1 cellular context compared by ENCODE assay signal in the genomic region with DNA sequence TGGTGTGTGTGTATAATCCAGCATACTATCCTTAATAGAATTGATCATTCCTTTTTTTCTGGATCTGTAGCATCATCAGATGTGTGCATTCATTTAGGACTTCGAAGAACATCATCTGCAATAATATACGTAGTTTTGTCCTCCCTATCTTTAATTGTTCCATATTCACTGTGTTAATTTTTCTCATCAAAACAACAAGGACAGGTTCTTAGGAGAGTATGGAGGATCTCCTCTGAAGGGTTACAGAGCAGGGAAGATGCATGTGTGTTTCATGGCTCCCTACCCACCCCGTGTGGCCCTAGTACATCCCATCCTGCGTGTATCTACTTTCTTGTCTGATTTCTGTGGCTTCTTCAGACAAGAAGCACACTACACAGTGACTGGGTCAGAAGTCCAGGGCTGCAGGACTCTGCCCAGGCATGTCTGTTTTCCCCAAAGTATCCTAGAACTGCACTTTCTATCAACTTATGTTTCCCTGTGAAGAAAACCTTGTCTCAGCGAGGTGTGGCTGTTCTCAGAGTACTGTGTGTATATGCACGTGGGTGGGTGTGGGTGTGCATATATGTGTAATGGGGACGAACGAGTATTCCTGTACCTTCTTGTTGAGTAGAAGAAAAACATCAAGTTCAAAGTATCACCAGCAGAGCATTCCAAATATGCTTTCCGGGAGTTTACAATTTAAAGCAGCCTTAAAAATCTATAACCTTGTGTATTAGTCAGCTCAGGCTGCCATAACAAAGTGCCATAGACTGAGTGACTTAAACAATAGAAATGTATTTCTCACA.
TF ChIP-seq lines count a peak whose summit lies in the region.

No MANE protein-coding gene starts in this region.

TF ChIP-seq in HepG2, 621 proteins besides CTCF, POLR2A, EP300 and RAD21 (continued from another document and continues in another):
- TF ChIP-seq, protein P1, sequence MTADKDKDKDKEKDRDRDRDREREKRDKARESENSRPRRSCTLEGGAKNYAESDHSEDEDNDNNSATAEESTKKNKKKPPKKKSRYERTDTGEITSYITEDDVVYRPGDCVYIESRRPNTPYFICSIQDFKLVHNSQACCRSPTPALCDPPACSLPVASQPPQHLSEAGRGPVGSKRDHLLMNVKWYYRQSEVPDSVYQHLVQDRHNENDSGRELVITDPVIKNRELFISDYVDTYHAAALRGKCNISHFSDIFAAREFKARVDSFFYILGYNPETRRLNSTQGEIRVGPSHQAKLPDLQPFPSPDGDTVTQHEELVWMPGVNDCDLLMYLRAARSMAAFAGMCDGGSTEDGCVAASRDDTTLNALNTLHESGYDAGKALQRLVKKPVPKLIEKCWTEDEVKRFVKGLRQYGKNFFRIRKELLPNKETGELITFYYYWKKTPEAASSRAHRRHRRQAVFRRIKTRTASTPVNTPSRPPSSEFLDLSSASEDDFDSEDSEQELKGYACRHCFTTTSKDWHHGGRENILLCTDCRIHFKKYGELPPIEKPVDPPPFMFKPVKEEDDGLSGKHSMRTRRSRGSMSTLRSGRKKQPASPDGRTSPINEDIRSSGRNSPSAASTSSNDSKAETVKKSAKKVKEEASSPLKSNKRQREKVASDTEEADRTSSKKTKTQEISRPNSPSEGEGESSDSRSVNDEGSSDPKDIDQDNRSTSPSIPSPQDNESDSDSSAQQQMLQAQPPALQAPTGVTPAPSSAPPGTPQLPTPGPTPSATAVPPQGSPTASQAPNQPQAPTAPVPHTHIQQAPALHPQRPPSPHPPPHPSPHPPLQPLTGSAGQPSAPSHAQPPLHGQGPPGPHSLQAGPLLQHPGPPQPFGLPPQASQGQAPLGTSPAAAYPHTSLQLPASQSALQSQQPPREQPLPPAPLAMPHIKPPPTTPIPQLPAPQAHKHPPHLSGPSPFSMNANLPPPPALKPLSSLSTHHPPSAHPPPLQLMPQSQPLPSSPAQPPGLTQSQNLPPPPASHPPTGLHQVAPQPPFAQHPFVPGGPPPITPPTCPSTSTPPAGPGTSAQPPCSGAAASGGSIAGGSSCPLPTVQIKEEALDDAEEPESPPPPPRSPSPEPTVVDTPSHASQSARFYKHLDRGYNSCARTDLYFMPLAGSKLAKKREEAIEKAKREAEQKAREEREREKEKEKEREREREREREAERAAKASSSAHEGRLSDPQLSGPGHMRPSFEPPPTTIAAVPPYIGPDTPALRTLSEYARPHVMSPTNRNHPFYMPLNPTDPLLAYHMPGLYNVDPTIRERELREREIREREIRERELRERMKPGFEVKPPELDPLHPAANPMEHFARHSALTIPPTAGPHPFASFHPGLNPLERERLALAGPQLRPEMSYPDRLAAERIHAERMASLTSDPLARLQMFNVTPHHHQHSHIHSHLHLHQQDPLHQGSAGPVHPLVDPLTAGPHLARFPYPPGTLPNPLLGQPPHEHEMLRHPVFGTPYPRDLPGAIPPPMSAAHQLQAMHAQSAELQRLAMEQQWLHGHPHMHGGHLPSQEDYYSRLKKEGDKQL (CRISPR knock-in tag; IDR thresholded peaks at IDR 0.05; ENCODE audit: low read depth), result no peak
- peak; percentile 34; the same call in 1 of the 2 replicates for TF ChIP-seq MED1 (CRISPR knock-in tag; IDR thresholded peaks at IDR 0.05)
- TF ChIP-seq, protein P2, sequence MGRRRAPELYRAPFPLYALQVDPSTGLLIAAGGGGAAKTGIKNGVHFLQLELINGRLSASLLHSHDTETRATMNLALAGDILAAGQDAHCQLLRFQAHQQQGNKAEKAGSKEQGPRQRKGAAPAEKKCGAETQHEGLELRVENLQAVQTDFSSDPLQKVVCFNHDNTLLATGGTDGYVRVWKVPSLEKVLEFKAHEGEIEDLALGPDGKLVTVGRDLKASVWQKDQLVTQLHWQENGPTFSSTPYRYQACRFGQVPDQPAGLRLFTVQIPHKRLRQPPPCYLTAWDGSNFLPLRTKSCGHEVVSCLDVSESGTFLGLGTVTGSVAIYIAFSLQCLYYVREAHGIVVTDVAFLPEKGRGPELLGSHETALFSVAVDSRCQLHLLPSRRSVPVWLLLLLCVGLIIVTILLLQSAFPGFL (CRISPR knock-in tag; IDR thresholded peaks at IDR 0.05), result no peak
- TF ChIP-seq, protein P3, sequence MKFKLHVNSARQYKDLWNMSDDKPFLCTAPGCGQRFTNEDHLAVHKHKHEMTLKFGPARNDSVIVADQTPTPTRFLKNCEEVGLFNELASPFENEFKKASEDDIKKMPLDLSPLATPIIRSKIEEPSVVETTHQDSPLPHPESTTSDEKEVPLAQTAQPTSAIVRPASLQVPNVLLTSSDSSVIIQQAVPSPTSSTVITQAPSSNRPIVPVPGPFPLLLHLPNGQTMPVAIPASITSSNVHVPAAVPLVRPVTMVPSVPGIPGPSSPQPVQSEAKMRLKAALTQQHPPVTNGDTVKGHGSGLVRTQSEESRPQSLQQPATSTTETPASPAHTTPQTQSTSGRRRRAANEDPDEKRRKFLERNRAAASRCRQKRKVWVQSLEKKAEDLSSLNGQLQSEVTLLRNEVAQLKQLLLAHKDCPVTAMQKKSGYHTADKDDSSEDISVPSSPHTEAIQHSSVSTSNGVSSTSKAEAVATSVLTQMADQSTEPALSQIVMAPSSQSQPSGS (CRISPR knock-in tag; IDR thresholded peaks at IDR 0.05), result 0 out of 2 replicates have a peak, but pooled peaks have one; percentile 33
- TF ChIP-seq ZNF296 (CRISPR knock-in tag; conservative IDR thresholded peaks at IDR 0.05), result no peak
- peak; percentile 11; the same call in 1 of the 2 replicates for TF ChIP-seq FOSL2 (CRISPR knock-in tag; IDR thresholded peaks at IDR 0.05)
- 0 out of 2 replicates have a peak, but pooled peaks have one; percentile 22 for TF ChIP-seq ZMYM4 (CRISPR knock-in tag; IDR thresholded peaks at IDR 0.05)
- TF ChIP-seq ZNF12 (CRISPR knock-in tag; IDR thresholded peaks at IDR 0.05), result peak; percentile 98
- TF ChIP-seq, protein P4, sequence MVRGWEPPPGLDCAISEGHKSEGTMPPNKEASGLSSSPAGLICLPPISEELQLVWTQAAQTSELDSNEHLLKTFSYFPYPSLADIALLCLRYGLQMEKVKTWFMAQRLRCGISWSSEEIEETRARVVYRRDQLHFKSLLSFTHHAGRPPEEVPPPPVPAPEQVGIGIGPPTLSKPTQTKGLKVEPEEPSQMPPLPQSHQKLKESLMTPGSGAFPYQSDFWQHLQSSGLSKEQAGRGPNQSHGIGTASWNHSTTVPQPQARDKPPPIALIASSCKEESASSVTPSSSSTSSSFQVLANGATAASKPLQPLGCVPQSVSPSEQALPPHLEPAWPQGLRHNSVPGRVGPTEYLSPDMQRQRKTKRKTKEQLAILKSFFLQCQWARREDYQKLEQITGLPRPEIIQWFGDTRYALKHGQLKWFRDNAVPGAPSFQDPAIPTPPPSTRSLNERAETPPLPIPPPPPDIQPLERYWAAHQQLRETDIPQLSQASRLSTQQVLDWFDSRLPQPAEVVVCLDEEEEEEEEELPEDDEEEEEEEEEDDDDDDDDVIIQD (CRISPR knock-in tag; IDR thresholded peaks at IDR 0.05; ENCODE audit: low read depth), result 0 out of 2 replicates have a peak, but pooled peaks have one; percentile 26
- peak; percentile 55; the same call in 1 of the 2 replicates for TF ChIP-seq GATAD2A (CRISPR knock-in tag; IDR thresholded peaks at IDR 0.05)
- TF ChIP-seq TARDBP (CRISPR knock-in tag; IDR thresholded peaks at IDR 0.05), result 0 out of 2 replicates have a peak, but pooled peaks have one; percentile 33
- TF ChIP-seq ZNF75D (CRISPR knock-in tag; IDR thresholded peaks at IDR 0.05; ENCODE audit: borderline replicate concordance), result no peak
- TF ChIP-seq ZNF607 (CRISPR knock-in tag; IDR thresholded peaks at IDR 0.05; ENCODE audit: borderline replicate concordance), result 0 out of 2 replicates have a peak, but pooled peaks have one; percentile 29
- no peak for TF ChIP-seq SP4 (CRISPR knock-in tag; IDR thresholded peaks at IDR 0.05)
- no peak for TF ChIP-seq ZNF317 (CRISPR knock-in tag; IDR thresholded peaks at IDR 0.05)
- TF ChIP-seq, protein P5, sequence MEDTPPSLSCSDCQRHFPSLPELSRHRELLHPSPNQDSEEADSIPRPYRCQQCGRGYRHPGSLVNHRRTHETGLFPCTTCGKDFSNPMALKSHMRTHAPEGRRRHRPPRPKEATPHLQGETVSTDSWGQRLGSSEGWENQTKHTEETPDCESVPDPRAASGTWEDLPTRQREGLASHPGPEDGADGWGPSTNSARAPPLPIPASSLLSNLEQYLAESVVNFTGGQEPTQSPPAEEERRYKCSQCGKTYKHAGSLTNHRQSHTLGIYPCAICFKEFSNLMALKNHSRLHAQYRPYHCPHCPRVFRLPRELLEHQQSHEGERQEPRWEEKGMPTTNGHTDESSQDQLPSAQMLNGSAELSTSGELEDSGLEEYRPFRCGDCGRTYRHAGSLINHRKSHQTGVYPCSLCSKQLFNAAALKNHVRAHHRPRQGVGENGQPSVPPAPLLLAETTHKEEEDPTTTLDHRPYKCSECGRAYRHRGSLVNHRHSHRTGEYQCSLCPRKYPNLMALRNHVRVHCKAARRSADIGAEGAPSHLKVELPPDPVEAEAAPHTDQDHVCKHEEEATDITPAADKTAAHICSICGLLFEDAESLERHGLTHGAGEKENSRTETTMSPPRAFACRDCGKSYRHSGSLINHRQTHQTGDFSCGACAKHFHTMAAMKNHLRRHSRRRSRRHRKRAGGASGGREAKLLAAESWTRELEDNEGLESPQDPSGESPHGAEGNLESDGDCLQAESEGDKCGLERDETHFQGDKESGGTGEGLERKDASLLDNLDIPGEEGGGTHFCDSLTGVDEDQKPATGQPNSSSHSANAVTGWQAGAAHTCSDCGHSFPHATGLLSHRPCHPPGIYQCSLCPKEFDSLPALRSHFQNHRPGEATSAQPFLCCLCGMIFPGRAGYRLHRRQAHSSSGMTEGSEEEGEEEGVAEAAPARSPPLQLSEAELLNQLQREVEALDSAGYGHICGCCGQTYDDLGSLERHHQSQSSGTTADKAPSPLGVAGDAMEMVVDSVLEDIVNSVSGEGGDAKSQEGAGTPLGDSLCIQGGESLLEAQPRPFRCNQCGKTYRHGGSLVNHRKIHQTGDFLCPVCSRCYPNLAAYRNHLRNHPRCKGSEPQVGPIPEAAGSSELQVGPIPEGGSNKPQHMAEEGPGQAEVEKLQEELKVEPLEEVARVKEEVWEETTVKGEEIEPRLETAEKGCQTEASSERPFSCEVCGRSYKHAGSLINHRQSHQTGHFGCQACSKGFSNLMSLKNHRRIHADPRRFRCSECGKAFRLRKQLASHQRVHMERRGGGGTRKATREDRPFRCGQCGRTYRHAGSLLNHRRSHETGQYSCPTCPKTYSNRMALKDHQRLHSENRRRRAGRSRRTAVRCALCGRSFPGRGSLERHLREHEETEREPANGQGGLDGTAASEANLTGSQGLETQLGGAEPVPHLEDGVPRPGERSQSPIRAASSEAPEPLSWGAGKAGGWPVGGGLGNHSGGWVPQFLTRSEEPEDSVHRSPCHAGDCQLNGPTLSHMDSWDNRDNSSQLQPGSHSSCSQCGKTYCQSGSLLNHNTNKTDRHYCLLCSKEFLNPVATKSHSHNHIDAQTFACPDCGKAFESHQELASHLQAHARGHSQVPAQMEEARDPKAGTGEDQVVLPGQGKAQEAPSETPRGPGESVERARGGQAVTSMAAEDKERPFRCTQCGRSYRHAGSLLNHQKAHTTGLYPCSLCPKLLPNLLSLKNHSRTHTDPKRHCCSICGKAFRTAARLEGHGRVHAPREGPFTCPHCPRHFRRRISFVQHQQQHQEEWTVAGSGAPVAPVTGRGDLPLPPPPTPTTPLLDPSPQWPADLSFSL (CRISPR knock-in tag; IDR thresholded peaks at IDR 0.05), result 0 out of 2 replicates have a peak, but pooled peaks have one; percentile 59
- 0 out of 2 replicates have a peak, but pooled peaks have one; percentile 18 for TF ChIP-seq ZSCAN31 (CRISPR knock-in tag; IDR thresholded peaks at IDR 0.05; ENCODE audit: low read depth)
- no peak for TF ChIP-seq KDM3A (CRISPR knock-in tag; IDR thresholded peaks at IDR 0.05; ENCODE audit: low read depth)
- TF ChIP-seq TP53 (CRISPR knock-in tag; conservative IDR thresholded peaks at IDR 0.05), result peak; percentile 99
- TF ChIP-seq, protein P6, sequence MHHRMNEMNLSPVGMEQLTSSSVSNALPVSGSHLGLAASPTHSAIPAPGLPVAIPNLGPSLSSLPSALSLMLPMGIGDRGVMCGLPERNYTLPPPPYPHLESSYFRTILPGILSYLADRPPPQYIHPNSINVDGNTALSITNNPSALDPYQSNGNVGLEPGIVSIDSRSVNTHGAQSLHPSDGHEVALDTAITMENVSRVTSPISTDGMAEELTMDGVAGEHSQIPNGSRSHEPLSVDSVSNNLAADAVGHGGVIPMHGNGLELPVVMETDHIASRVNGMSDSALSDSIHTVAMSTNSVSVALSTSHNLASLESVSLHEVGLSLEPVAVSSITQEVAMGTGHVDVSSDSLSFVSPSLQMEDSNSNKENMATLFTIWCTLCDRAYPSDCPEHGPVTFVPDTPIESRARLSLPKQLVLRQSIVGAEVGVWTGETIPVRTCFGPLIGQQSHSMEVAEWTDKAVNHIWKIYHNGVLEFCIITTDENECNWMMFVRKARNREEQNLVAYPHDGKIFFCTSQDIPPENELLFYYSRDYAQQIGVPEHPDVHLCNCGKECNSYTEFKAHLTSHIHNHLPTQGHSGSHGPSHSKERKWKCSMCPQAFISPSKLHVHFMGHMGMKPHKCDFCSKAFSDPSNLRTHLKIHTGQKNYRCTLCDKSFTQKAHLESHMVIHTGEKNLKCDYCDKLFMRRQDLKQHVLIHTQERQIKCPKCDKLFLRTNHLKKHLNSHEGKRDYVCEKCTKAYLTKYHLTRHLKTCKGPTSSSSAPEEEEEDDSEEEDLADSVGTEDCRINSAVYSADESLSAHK (CRISPR knock-in tag; IDR thresholded peaks at IDR 0.05; ENCODE audit: borderline replicate concordance), result no peak
- TF ChIP-seq TSC22D2 (CRISPR knock-in tag; IDR thresholded peaks at IDR 0.05; ENCODE audit: borderline replicate concordance), result 0 out of 2 replicates have a peak, but pooled peaks have one; percentile 45
- TF ChIP-seq, protein P7, sequence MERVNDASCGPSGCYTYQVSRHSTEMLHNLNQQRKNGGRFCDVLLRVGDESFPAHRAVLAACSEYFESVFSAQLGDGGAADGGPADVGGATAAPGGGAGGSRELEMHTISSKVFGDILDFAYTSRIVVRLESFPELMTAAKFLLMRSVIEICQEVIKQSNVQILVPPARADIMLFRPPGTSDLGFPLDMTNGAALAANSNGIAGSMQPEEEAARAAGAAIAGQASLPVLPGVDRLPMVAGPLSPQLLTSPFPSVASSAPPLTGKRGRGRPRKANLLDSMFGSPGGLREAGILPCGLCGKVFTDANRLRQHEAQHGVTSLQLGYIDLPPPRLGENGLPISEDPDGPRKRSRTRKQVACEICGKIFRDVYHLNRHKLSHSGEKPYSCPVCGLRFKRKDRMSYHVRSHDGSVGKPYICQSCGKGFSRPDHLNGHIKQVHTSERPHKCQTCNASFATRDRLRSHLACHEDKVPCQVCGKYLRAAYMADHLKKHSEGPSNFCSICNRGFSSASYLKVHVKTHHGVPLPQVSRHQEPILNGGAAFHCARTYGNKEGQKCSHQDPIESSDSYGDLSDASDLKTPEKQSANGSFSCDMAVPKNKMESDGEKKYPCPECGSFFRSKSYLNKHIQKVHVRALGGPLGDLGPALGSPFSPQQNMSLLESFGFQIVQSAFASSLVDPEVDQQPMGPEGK (CRISPR knock-in tag; IDR thresholded peaks at IDR 0.05), result 0 out of 2 replicates have a peak, but pooled peaks have one; percentile 20
- 0 out of 2 replicates have a peak, but pooled peaks have one; percentile 31 for TF ChIP-seq ZNF747 (CRISPR knock-in tag; IDR thresholded peaks at IDR 0.05; ENCODE audit: borderline replicate concordance)
- TF ChIP-seq MIER3 (CRISPR knock-in tag; IDR thresholded peaks at IDR 0.05; ENCODE audit: borderline replicate concordance), result 0 out of 2 replicates have a peak, but pooled peaks have one; percentile 67
